Comparison of ENCODE assay signal across 18 cellular contexts in the genomic region with DNA sequence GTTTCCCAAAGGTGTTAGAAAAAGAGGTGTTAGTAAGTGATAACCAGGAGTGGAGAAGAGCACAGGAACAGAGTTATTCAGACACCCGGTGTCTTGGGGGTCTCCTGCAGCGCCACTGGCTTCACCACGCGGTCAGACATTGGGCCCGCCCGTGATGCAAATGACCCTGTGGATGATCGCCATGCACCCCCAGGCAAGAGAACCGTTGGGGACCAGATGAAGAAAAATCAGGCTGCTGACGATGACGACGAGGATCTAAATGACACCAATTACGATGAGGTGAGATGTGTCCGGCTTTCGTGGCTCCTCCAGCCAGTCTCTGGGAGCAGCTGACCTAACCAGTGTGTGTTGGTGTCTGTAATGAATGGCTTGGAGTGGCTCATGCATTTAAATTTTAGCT. TPM values are rescaled to one million over a fixed set of nuclear protein-coding genes. Genes with fewer than 3 reads are reported as not detected.
DNase-seq lines count a peak whose midpoint lies in the region; ATAC-seq, FAIRE-seq and TF ChIP-seq lines count a peak whose summit lies in the region.
"Had no signal": no experiment of that assay in that cellular context is flagged by ENCODE, and none has a peak within 500 bp of the region (broad histone marks: within the 10 kb centered on the region; RNA-seq: fewer than 3 reads in every experiment).

No MANE protein-coding gene starts in this region.

- intact Hi-C loops in K562 (cut with micrococcal nuclease) = no loop called here

- H3K27ac ChIP-seq in K562 (ENCODE audit: extremely low read depth, low read depth, low read length) (no peak overlapping the region), neuronal stem cell (replicated peaks; ENCODE audit: low read length) (no peak overlapping the region)
- H3K27ac ChIP-seq: adrenal gland, HL-60 had no signal

- no peak overlapping the region for H2BK5ac ChIP-seq in neuronal stem cell (ENCODE audit: low read length)

- ATAC-seq in activated T-cell treated with anti-CD3 and anti-CD28 coated beads, Interleukin-2, amount 50 U/mL, for 4 hours = no peak
- ATAC-seq in K562 = no peak
- ATAC-seq in GM18505 (IDR thresholded peaks at IDR 0.05; ENCODE audit: unreplicated experiment) = no peak
- no peak for ATAC-seq in GM18517 (IDR thresholded peaks at IDR 0.05; ENCODE audit: unreplicated experiment)

- no peak overlapping the region for H4K91ac ChIP-seq in neuronal stem cell (ENCODE audit: low read depth, low read length, poor library complexity)

- FAIRE-seq in K562 (lab: Jason Lieb, UNC) = no peak
- FAIRE-seq: endothelial cell of umbilical vein had no signal

- H3K9me3 ChIP-seq in Loucy (ENCODE audit: insufficient read depth, low read depth, low read length) (no peaks in the 10 kb centered on the region), K562 (replicated peaks; ENCODE audit: control insufficient read depth, insufficient read depth, low read depth, low read length) (no peaks in the 10 kb centered on the region), neuronal stem cell (replicated peaks in 1 of 2; ENCODE audit: control insufficient read depth in 2 of 2, insufficient read depth in 1 of 2, low read depth in 1 of 2, low read length in 2 of 2) (no peaks in the 10 kb centered on the region)
- H3K9me3 ChIP-seq: adrenal gland had no signal

- no peaks in the 10 kb centered on the region for H3K27me3 ChIP-seq in Loucy (ENCODE audit: insufficient read depth, low read length, poor library complexity, severe bottlenecking)
- H3K27me3 ChIP-seq in K562 (ENCODE audit: control insufficient read depth in 2 of 2, insufficient read depth in 2 of 2, low read length in 2 of 2) = no peaks in the 10 kb centered on the region
- peaks cover 0 to 3% (median 0%) of the 10 kb centered on the region in 3 experiments for H3K27me3 ChIP-seq in neuronal stem cell (ENCODE audit: control insufficient read depth in 3 of 3, insufficient read depth in 3 of 3, low read depth in 1 of 3, low read length in 3 of 3)
- H3K27me3 ChIP-seq: adrenal gland had no signal

- H2BK15ac ChIP-seq in neuronal stem cell (ENCODE audit: low read length) = no peak overlapping the region

- H3K4me3 Mint-ChIP-seq in activated T-cell treated with anti-CD3 and anti-CD28 coated beads, Interleukin-2, amount 50 U/mL, for 4 hours = peak overlapping the region; percentile 49

- in situ Hi-C loops in K562 (cut with MboI) = no loop called here

- H3K4me3 ChIP-seq in Loucy (ENCODE audit: low read length, poor library complexity, severe bottlenecking) = peak overlapping the region; percentile 90
- H3K4me3 ChIP-seq in K562 = no peak overlapping the region
- H3K4me3 ChIP-seq in neuronal stem cell (ENCODE audit: low read length in 2 of 2) = no peak overlapping the region
- H3K4me3 ChIP-seq: adrenal gland, smooth muscle cell had no signal

- TF ChIP-seq CTCF in Loucy (conservative IDR thresholded peaks at IDR 0.05; ENCODE audit: low read length) (no peak), K562 (IDR thresholded peaks at IDR 0.05 in 2 of 3, conservative IDR thresholded peaks at IDR 0.05 in 1 of 3; ENCODE audit: insufficient read depth in 2 of 3, low read depth in 1 of 3, low read length in 3 of 3) (no peak)

- H3K4me1 ChIP-seq in Loucy (ENCODE audit: insufficient read depth, low read length, poor library complexity, severe bottlenecking) (peaks cover 32% of the 10 kb centered on the region), K562 (replicated peaks in 1 of 2; ENCODE audit: control insufficient read depth in 2 of 2, insufficient read depth in 2 of 2, low read length in 2 of 2) (peaks cover 16 to 33% of the 10 kb centered on the region in 2 experiments), neuronal stem cell (ENCODE audit: control insufficient read depth in 2 of 2, insufficient read depth in 1 of 2, low read depth in 1 of 2, low read length in 2 of 2) (peaks cover 11 to 14% of the 10 kb centered on the region in 2 donors)

- no peak overlapping the region for H4K8ac ChIP-seq in neuronal stem cell (ENCODE audit: low read depth, low read length)

- no peaks in the 10 kb centered on the region for H3K9me2 ChIP-seq in Loucy (replicated peaks; ENCODE audit: low read depth, low read length)

- 94% methylated on average over 13 of the region's 14 CpGs for WGBS in K562 (ENCODE audit: insufficient coverage, low coverage, missing lambda C conversion rate)
- WGBS in neuronal stem cell (ENCODE audit: extremely low coverage in 2 of 2, insufficient read length in 2 of 2, insufficient replicate concordance in 1 of 2), 2 donors = no CpG with 5 or more reads among the region's 14 CpGs

- no peak overlapping the region for H2BK12ac ChIP-seq in neuronal stem cell (ENCODE audit: low read length)

- H3K18ac ChIP-seq in neuronal stem cell (ENCODE audit: low read length) = no peak overlapping the region

- H3K9me3 Mint-ChIP-seq in activated T-cell treated with anti-CD3 and anti-CD28 coated beads, Interleukin-2, amount 50 U/mL, for 4 hours = no peaks in the 10 kb centered on the region

- DNase-seq in activated T-cell treated with anti-CD3 and anti-CD28 coated beads, Interleukin-2, amount 50 U/mL, for 4 hours = no peak
- DNase-seq in activated T-cell treated with anti-CD3 and anti-CD28 coated beads, Interleukin-2, amount 50 U/mL, for 48 hours = no peak
- no peak for DNase-seq in K562 (ENCODE audit: extremely low read depth in 1 of 4, low spot score in 3 of 4)
- no peak for DNase-seq in neuronal stem cell (ENCODE audit: low spot score)
- DNase-seq in cortex of kidney (lab: John Stamatoyannopoulos, UW) = no peak
- DNase-seq: activated CD8-positive, alpha-beta memory T cell treated with anti-CD3 and anti-CD28 coated beads for 24 hours; adrenal gland; mammary epithelial cell; NCI-H187 treated with DMSO at 0.1 percent for 48 hours; NCI-H748 treated with DMSO at 0.1 percent for 48 hours; RPMI8226; T-helper 9 cell had no signal

- H3K36me3 Mint-ChIP-seq in activated T-cell treated with anti-CD3 and anti-CD28 coated beads, Interleukin-2, amount 50 U/mL, for 4 hours (ENCODE audit: insufficient read depth) = peaks cover 30% of the 10 kb centered on the region

- H3K4me1 Mint-ChIP-seq in activated T-cell treated with anti-CD3 and anti-CD28 coated beads, Interleukin-2, amount 50 U/mL, for 4 hours (ENCODE audit: low read depth) = peaks cover 42% of the 10 kb centered on the region

- H2AFZ ChIP-seq in Loucy (ENCODE audit: low read length) (no peak overlapping the region), K562 (ENCODE audit: low read depth, low read length) (no peak overlapping the region), neuronal stem cell (ENCODE audit: low read length) (no peak overlapping the region)

- H3K4me2 ChIP-seq in Loucy (ENCODE audit: low read depth, low read length, poor library complexity, severe bottlenecking) (peak overlapping the region; percentile 100), K562 (ENCODE audit: insufficient read depth, low read length) (no peak overlapping the region), neuronal stem cell (ENCODE audit: insufficient read depth, low read length, poor library complexity, severe bottlenecking) (no peak overlapping the region)

- TF ChIP-seq EP300 in K562 (IDR thresholded peaks at IDR 0.05; ENCODE audit: low read length) = no peak

- TF ChIP-seq POLR2A in K562 (conservative IDR thresholded peaks at IDR 0.05) (no peak), GM18505 (IDR thresholded peaks at IDR 0.05; ENCODE audit: borderline replicate concordance, extremely low read depth, insufficient read depth, insufficient read length) (no peak)

- H3K36me3 ChIP-seq in Loucy (ENCODE audit: insufficient read depth, low read length) = peaks cover 28% of the 10 kb centered on the region; the same call in 1 of the 2 replicates
- peaks cover 51% of the 10 kb centered on the region for H3K36me3 ChIP-seq in K562 (ENCODE audit: control insufficient read depth, insufficient read depth, low read length)
- peaks cover 20 to 54% of the 10 kb centered on the region in 2 donors for H3K36me3 ChIP-seq in neuronal stem cell (replicated peaks in 1 of 2; ENCODE audit: control insufficient read depth in 2 of 2, insufficient read depth in 2 of 2, low read length in 2 of 2)

- TF ChIP-seq RAD21 in K562 (CRISPR knock-in tag; conservative IDR thresholded peaks at IDR 0.05 in 1 of 2, IDR thresholded peaks at IDR 0.05 in 1 of 2) = no peak

- 0 out of 2 replicates have a peak, but pooled peaks cover 7% of the 10 kb centered on the region for H3F3A ChIP-seq in Loucy (ENCODE audit: low read depth)

- POLR2A ChIA-PET in K562 (lab: Yijun Ruan, JAX) = interaction anchor here (0.5 to 1.1 kb wide), 3 partner anchors 18 to 454 kb away, joined by 3 read pairs; partner anchors contain the start of gene GMEB2

- no peak overlapping the region for H3K14ac ChIP-seq in neuronal stem cell (ENCODE audit: low read length)

- H3K9me1 ChIP-seq in K562 (ENCODE audit: control insufficient read depth, insufficient read depth, low read length) = no peaks in the 10 kb centered on the region

- no peaks in the 10 kb centered on the region for H3K27me3 Mint-ChIP-seq in activated T-cell treated with anti-CD3 and anti-CD28 coated beads, Interleukin-2, amount 50 U/mL, for 4 hours (ENCODE audit: low read depth)

- H2AK5ac ChIP-seq in neuronal stem cell (ENCODE audit: low read depth, low read length) = no peak overlapping the region

- peaks cover 45% of the 10 kb centered on the region for H3K79me2 ChIP-seq in Loucy (ENCODE audit: insufficient read depth, low read length)
- peaks cover 34% of the 10 kb centered on the region for H3K79me2 ChIP-seq in K562 (ENCODE audit: control insufficient read depth, insufficient read depth, low read length)

- peaks cover 10% of the 10 kb centered on the region for H3K79me1 ChIP-seq in neuronal stem cell (ENCODE audit: low read depth, low read length)

- no peak overlapping the region for H2BK120ac ChIP-seq in neuronal stem cell (ENCODE audit: low read depth, low read length)

- H3K23ac ChIP-seq in neuronal stem cell (ENCODE audit: low read depth, low read length, poor library complexity) = no peak overlapping the region

- H3K9ac ChIP-seq in Loucy (ENCODE audit: low read depth, low read length, poor library complexity, severe bottlenecking) (peak overlapping the region; percentile 40), K562 (ENCODE audit: insufficient read depth in 1 of 2, low read depth in 2 of 2, low read length in 2 of 2) (peak overlapping the region in 1 of 2 experiments; percentile 43; a peak in 1 of 4 replicates), neuronal stem cell (ENCODE audit: low read depth, low read length, poor library complexity) (peak overlapping the region; percentile 30)

- H3K4ac ChIP-seq in neuronal stem cell (ENCODE audit: low read length) = no peak overlapping the region

- TSS peak; percentile 61 for BruUV-seq in K562 (replicated peaks; lab: Mats Ljungman, UMichigan)

- H4K20me1 ChIP-seq in Loucy (ENCODE audit: insufficient read depth, low read length, poor library complexity, severe bottlenecking) = peaks cover 19% of the 10 kb centered on the region
- no peaks in the 10 kb centered on the region for H4K20me1 ChIP-seq in K562 (replicated peaks; ENCODE audit: control insufficient read depth, insufficient read depth, low read length)

- CTCF ChIA-PET in K562 (lab: Yijun Ruan, JAX; ENCODE audit: low intra/inter-chr PET ratio) = no interaction called here

RNA-seq across cellular contexts. Expression of gene PRPF6, which starts 2.0 kb away (rescaled TPM):
- 100 to 1,000 TPM in 1 of 3 donors, 10 to 100 TPM in 2; 95.9 to 101 (median 98.7) TPM for total RNA-seq in activated T-cell treated with anti-CD3 and anti-CD28 coated beads, Interleukin-2, amount 50 U/mL, for 4 hours
- 43.5 and 79.2 TPM in 2 replicates for total RNA-seq in K562 (2011; cell fraction: chromatin; rRNA removed; ENCODE audit: low replicate concordance)
- 37.2 and 37.9 TPM in 2 replicates for total RNA-seq in K562 (2011; cell fraction: nucleolus; rRNA removed)
- total RNA-seq in K562 (2011; cell fraction: nucleoplasm; rRNA removed) = 25.8 and 34.6 TPM in 2 replicates
- total RNA-seq in K562 (2014; rRNA removed) (59.9 and 65.9 TPM in 2 replicates), K562 (2014; rRNA removed; fragmentation: Illumina TruSeq; extraction: Trizol) (37.1 and 45.0 TPM in 2 replicates), K562 (2015; rRNA removed; fragmentation: Illumina TruSeq; extraction: Trizol) (69.1 and 70.2 TPM in 2 replicates), K562 (2021) (79.5 and 83.2 TPM in 2 replicates)
- polyA plus RNA-seq in K562 (2011; rRNA removed) (31.9 and 38.8 TPM in 2 replicates), K562 (2014; fragmentation: Illumina TruSeq; extraction: Trizol) (65.2 and 68.2 TPM in 2 replicates), K562 (2014; fragmentation: Nextera tagmentation; extraction: Ambion mirVana) (1 to 10 TPM; 4.2 to 4.3 TPM), K562 (2014; rRNA removed) (53.9 and 60.5 TPM in 2 replicates)
- polyA plus RNA-seq in K562 (2011; cell fraction: cytosol; rRNA removed) = 31.0 and 31.9 TPM in 2 replicates
- polyA plus RNA-seq in K562 (2011; cell fraction: nucleus; rRNA removed) = 33.2 and 38.3 TPM in 2 replicates
- polyA plus RNA-seq in K562 (2012) = 64.7 and 71.3 TPM in 2 replicates
- 43.7 and 45.2 TPM in 2 replicates for polyA minus RNA-seq in K562 (2011; rRNA and poly(A)+ RNA removed)
- 40.1 and 44.7 TPM in 2 replicates for polyA minus RNA-seq in K562 (2011; cell fraction: cytosol; rRNA and poly(A)+ RNA removed)
- 16.3 and 25.7 TPM in 2 replicates for polyA minus RNA-seq in K562 (2011; cell fraction: nucleus; rRNA and poly(A)+ RNA removed)
- polyA plus RNA-seq in neuronal stem cell (2013, experiment 1 of 2) = 50.0 TPM
- 49.3 TPM for polyA plus RNA-seq in neuronal stem cell (2013, experiment 2 of 2)

RNA-seq across cellular contexts. Expression of gene SAMD10, which starts 3.5 kb away (rescaled TPM):
- 10 to 100 TPM; 14.6 to 17.4 (median 16.8) TPM for total RNA-seq in activated T-cell treated with anti-CD3 and anti-CD28 coated beads, Interleukin-2, amount 50 U/mL, for 4 hours
- total RNA-seq in K562 (2011; cell fraction: chromatin; rRNA removed; ENCODE audit: low replicate concordance) = 3.5 and 12.3 TPM in 2 replicates
- 7.8 and 11.8 TPM in 2 replicates for total RNA-seq in K562 (2011; cell fraction: nucleolus; rRNA removed)
- total RNA-seq in K562 (2011; cell fraction: nucleoplasm; rRNA removed) = 5.1 and 7.5 TPM in 2 replicates
- total RNA-seq in K562 (2014; rRNA removed) = 4.8 and 9.8 TPM in 2 replicates
- total RNA-seq in K562 (2014; rRNA removed; fragmentation: Illumina TruSeq; extraction: Trizol) = 0.95 and 1.1 TPM in 2 replicates
- total RNA-seq in K562 (2015; rRNA removed; fragmentation: Illumina TruSeq; extraction: Trizol) = 3.5 and 4.8 TPM in 2 replicates
- 12.1 and 15.2 TPM in 2 replicates for total RNA-seq in K562 (2021)
- polyA plus RNA-seq in K562 (2011; rRNA removed) = 3.9 and 6.8 TPM in 2 replicates
- 4.6 and 19.2 TPM in 2 replicates for polyA plus RNA-seq in K562 (2011; cell fraction: cytosol; rRNA removed)
- 35.1 and 67.7 TPM in 2 replicates for polyA plus RNA-seq in K562 (2011; cell fraction: nucleus; rRNA removed)
- 15.0 and 18.1 TPM in 2 replicates for polyA plus RNA-seq in K562 (2012)
- polyA plus RNA-seq in K562 (2014; fragmentation: Illumina TruSeq; extraction: Trizol) = 6.0 and 9.6 TPM in 2 replicates
- polyA plus RNA-seq in K562 (2014; fragmentation: Nextera tagmentation; extraction: Ambion mirVana) = under 1 TPM; 0.37 to 0.52 TPM
- 11.4 and 12.4 TPM in 2 replicates for polyA plus RNA-seq in K562 (2014; rRNA removed)
- 0.45 and 0.67 TPM in 2 replicates for polyA minus RNA-seq in K562 (2011; rRNA and poly(A)+ RNA removed)
- polyA minus RNA-seq in K562 (2011; cell fraction: cytosol; rRNA and poly(A)+ RNA removed) = 5.6 and 6.4 TPM in 2 replicates
- polyA minus RNA-seq in K562 (2011; cell fraction: nucleus; rRNA and poly(A)+ RNA removed) = 2.4 and 3.0 TPM in 2 replicates
- polyA plus RNA-seq in neuronal stem cell (2013, experiment 1 of 2) = 6.5 TPM
- 5.8 TPM for polyA plus RNA-seq in neuronal stem cell (2013, experiment 2 of 2)

RNA-seq across cellular contexts. Expression of gene ZNF512B, which starts 13.2 kb away (rescaled TPM):
- 10 to 100 TPM; 19.8 to 21.0 (median 20.2) TPM for total RNA-seq in activated T-cell treated with anti-CD3 and anti-CD28 coated beads, Interleukin-2, amount 50 U/mL, for 4 hours
- total RNA-seq in K562 (2011; cell fraction: chromatin; rRNA removed; ENCODE audit: low replicate concordance) = 14.5 and 45.8 TPM in 2 replicates
- 23.8 and 25.5 TPM in 2 replicates for total RNA-seq in K562 (2011; cell fraction: nucleolus; rRNA removed)
- 15.2 and 19.3 TPM in 2 replicates for total RNA-seq in K562 (2011; cell fraction: nucleoplasm; rRNA removed)
- total RNA-seq in K562 (2014; rRNA removed) = 13.5 and 17.2 TPM in 2 replicates
- 3.2 and 3.8 TPM in 2 replicates for total RNA-seq in K562 (2014; rRNA removed; fragmentation: Illumina TruSeq; extraction: Trizol)
- 11.2 and 11.3 TPM in 2 replicates for total RNA-seq in K562 (2015; rRNA removed; fragmentation: Illumina TruSeq; extraction: Trizol)
- 24.9 and 27.8 TPM in 2 replicates for total RNA-seq in K562 (2021)
- 3.9 and 4.2 TPM in 2 replicates for polyA plus RNA-seq in K562 (2011; rRNA removed)
- polyA plus RNA-seq in K562 (2011; cell fraction: cytosol; rRNA removed) = 4.1 and 9.7 TPM in 2 replicates
- 29.4 and 48.2 TPM in 2 replicates for polyA plus RNA-seq in K562 (2011; cell fraction: nucleus; rRNA removed)
- polyA plus RNA-seq in K562 (2012) = 14.3 and 16.2 TPM in 2 replicates
- polyA plus RNA-seq in K562 (2014; fragmentation: Illumina TruSeq; extraction: Trizol) = 8.2 and 14.9 TPM in 2 replicates
- under 1 TPM; 0.01 to 0.03 TPM for polyA plus RNA-seq in K562 (2014; fragmentation: Nextera tagmentation; extraction: Ambion mirVana)
- 13.0 and 16.5 TPM in 2 replicates for polyA plus RNA-seq in K562 (2014; rRNA removed)
- polyA minus RNA-seq in K562 (2011; rRNA and poly(A)+ RNA removed) = 1.1 and 2.7 TPM in 2 replicates
- 6.3 and 8.5 TPM in 2 replicates for polyA minus RNA-seq in K562 (2011; cell fraction: cytosol; rRNA and poly(A)+ RNA removed)
- 6.7 and 6.9 TPM in 2 replicates for polyA minus RNA-seq in K562 (2011; cell fraction: nucleus; rRNA and poly(A)+ RNA removed)
- polyA plus RNA-seq in neuronal stem cell (2013, experiment 1 of 2) = 7.8 TPM
- 7.3 TPM for polyA plus RNA-seq in neuronal stem cell (2013, experiment 2 of 2)

RNA-seq across cellular contexts. Expression of gene UCKL1, which starts 26.7 kb away (rescaled TPM):
- total RNA-seq in activated T-cell treated with anti-CD3 and anti-CD28 coated beads, Interleukin-2, amount 50 U/mL, for 4 hours = 10 to 100 TPM; 48.8 to 59.4 (median 56.6) TPM
- 103 and 254 TPM in 2 replicates for total RNA-seq in K562 (2011; cell fraction: chromatin; rRNA removed; ENCODE audit: low replicate concordance)
- total RNA-seq in K562 (2011; cell fraction: nucleolus; rRNA removed) = 128 and 153 TPM in 2 replicates
- total RNA-seq in K562 (2011; cell fraction: nucleoplasm; rRNA removed) = 102 and 113 TPM in 2 replicates
- total RNA-seq in K562 (2014; rRNA removed) (28.5 and 36.8 TPM in 2 replicates), K562 (2014; rRNA removed; fragmentation: Illumina TruSeq; extraction: Trizol) (7.9 and 10.8 TPM in 2 replicates), K562 (2015; rRNA removed; fragmentation: Illumina TruSeq; extraction: Trizol) (21.5 and 24.1 TPM in 2 replicates), K562 (2021) (46.1 and 52.8 TPM in 2 replicates)
- polyA plus RNA-seq in K562 (2011; rRNA removed) (26.9 and 40.4 TPM in 2 replicates), K562 (2014; fragmentation: Illumina TruSeq; extraction: Trizol) (24.2 and 36.6 TPM in 2 replicates), K562 (2014; fragmentation: Nextera tagmentation; extraction: Ambion mirVana) (1 to 10 TPM; 3.1 to 6.6 TPM), K562 (2014; rRNA removed) (49.0 and 57.1 TPM in 2 replicates)
- polyA plus RNA-seq in K562 (2011; cell fraction: cytosol; rRNA removed) = 35.2 and 67.5 TPM in 2 replicates
- polyA plus RNA-seq in K562 (2011; cell fraction: nucleus; rRNA removed) = 185 and 221 TPM in 2 replicates
- polyA plus RNA-seq in K562 (2012) = 35.3 and 54.9 TPM in 2 replicates
- polyA minus RNA-seq in K562 (2011; rRNA and poly(A)+ RNA removed) = 14.0 and 18.9 TPM in 2 replicates
- polyA minus RNA-seq in K562 (2011; cell fraction: cytosol; rRNA and poly(A)+ RNA removed) = 20.3 and 21.6 TPM in 2 replicates
- polyA minus RNA-seq in K562 (2011; cell fraction: nucleus; rRNA and poly(A)+ RNA removed) = 40.1 and 51.8 TPM in 2 replicates
- polyA plus RNA-seq in neuronal stem cell (2013, experiment 1 of 2) = 17.0 TPM
- polyA plus RNA-seq in neuronal stem cell (2013, experiment 2 of 2) = 15.6 TPM

RNA-seq across cellular contexts. Expression of gene C20orf204, which starts 53.0 kb away (rescaled TPM):
- 1 to 10 TPM; 2.6 to 3.9 (median 3.2) TPM for total RNA-seq in activated T-cell treated with anti-CD3 and anti-CD28 coated beads, Interleukin-2, amount 50 U/mL, for 4 hours
- 5.2 and 13.5 TPM in 2 replicates for total RNA-seq in K562 (2011; cell fraction: chromatin; rRNA removed; ENCODE audit: low replicate concordance)
- 6.7 and 7.0 TPM in 2 replicates for total RNA-seq in K562 (2011; cell fraction: nucleolus; rRNA removed)
- 4.0 and 4.6 TPM in 2 replicates for total RNA-seq in K562 (2011; cell fraction: nucleoplasm; rRNA removed)
- total RNA-seq in K562 (2014; rRNA removed) (0.59 and 0.73 TPM in 2 replicates), K562 (2014; rRNA removed; fragmentation: Illumina TruSeq; extraction: Trizol) (0.10 and 0.22 TPM in 2 replicates), K562 (2015; rRNA removed; fragmentation: Illumina TruSeq; extraction: Trizol) (0.36 and 0.45 TPM in 2 replicates), K562 (2021) (0.67 and 1.1 TPM in 2 replicates)
- polyA plus RNA-seq in K562 (2011; rRNA removed) (0.11 and 0.22 TPM in 2 replicates), K562 (2014; fragmentation: Illumina TruSeq; extraction: Trizol) (0.11 and 0.16 TPM in 2 replicates), K562 (2014; fragmentation: Nextera tagmentation; extraction: Ambion mirVana) (not detected), K562 (2014; rRNA removed) (0.94 and 1.6 TPM in 2 replicates)
- polyA plus RNA-seq in K562 (2011; cell fraction: cytosol; rRNA removed) = 0.10 and 0.36 TPM in 2 replicates
- polyA plus RNA-seq in K562 (2011; cell fraction: nucleus; rRNA removed) = 1.6 and 3.1 TPM in 2 replicates
- 0.43 and 0.46 TPM in 2 replicates for polyA plus RNA-seq in K562 (2012)
- polyA minus RNA-seq in K562 (2011; rRNA and poly(A)+ RNA removed) = 0.35 and 0.42 TPM in 2 replicates
- 0.27 TPM in 1 of 2 replicates, not detected in the other for polyA minus RNA-seq in K562 (2011; cell fraction: cytosol; rRNA and poly(A)+ RNA removed)
- 1.8 TPM in 2 replicates for polyA minus RNA-seq in K562 (2011; cell fraction: nucleus; rRNA and poly(A)+ RNA removed)
- 0.14 TPM for polyA plus RNA-seq in neuronal stem cell (2013, experiment 1 of 2)
- 0.25 TPM for polyA plus RNA-seq in neuronal stem cell (2013, experiment 2 of 2)
